Comparison of ENCODE assay signal across 19 cellular contexts in the genomic region with DNA sequence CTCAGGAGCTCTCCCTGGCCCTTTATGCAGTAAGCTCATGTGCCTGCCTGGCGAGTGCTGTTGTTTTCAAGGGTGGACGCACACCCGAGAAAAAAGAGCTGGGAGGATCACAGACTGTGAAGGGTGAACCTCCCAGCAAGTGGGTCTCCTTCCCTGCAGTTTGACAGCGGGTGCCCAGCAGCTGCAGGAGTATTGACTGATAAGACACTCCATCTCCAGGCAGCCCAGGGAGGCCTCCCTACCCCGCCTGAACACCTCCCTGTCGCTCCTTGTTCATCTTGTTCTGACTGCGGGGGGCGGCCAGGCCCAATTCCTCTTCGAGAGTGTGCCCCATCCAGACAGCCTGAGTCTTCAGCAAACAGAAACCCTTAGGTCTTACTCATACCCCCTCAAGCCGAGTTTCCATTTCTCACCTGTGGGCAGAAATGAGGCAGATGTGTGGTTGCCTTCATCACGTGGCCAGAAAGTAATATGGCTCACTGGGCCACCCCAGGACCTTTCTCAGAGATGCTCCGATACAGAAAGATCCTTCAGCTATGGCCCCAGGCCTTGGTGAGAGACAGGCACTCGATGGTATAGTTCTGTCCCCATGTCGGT. TPM values are rescaled to one million over a fixed set of nuclear protein-coding genes. Genes with fewer than 3 reads are reported as not detected.
DNase-seq lines count a peak whose midpoint lies in the region; ATAC-seq lines count a peak whose summit lies in the region.
"Had no signal": no experiment of that assay in that cellular context is flagged by ENCODE, and none has a peak within 500 bp of the region (broad histone marks: within the 10 kb centered on the region; RNA-seq: fewer than 3 reads in every experiment).

No MANE protein-coding gene starts in this region.

- no peaks in the 10 kb centered on the region for H3K4me1 Mint-ChIP-seq in activated naive CD4-positive, alpha-beta T cell treated with anti-CD3 and anti-CD28 coated beads, Interleukin-2, amount 10 ng/mL, durations not matched to agents 7 days and 5 days
- H3K4me1 Mint-ChIP-seq in activated naive CD8-positive, alpha-beta T cell (ENCODE audit: low read depth): peaks cover 4% of the 10 kb centered on the region
- H3K4me1 Mint-ChIP-seq: brain had no signal

- H3K4me3 Mint-ChIP-seq in activated naive CD4-positive, alpha-beta T cell treated with anti-CD3 and anti-CD28 coated beads, Interleukin-2, amount 10 ng/mL, durations not matched to agents 7 days and 5 days: no peak overlapping the region
- no peak overlapping the region for H3K4me3 Mint-ChIP-seq in activated naive CD8-positive, alpha-beta T cell
- H3K4me3 Mint-ChIP-seq: brain had no signal

- H3K9me3 Mint-ChIP-seq in activated naive CD4-positive, alpha-beta T cell treated with anti-CD3 and anti-CD28 coated beads, Interleukin-2, amount 10 ng/mL, durations not matched to agents 7 days and 5 days: no peaks in the 10 kb centered on the region
- no peaks in the 10 kb centered on the region for H3K9me3 Mint-ChIP-seq in activated naive CD8-positive, alpha-beta T cell (ENCODE audit: low read depth)
- H3K9me3 Mint-ChIP-seq: brain had no signal

- CTCF ChIA-PET in activated naive CD4-positive, alpha-beta T cell treated with anti-CD3 and anti-CD28 coated beads, Interleukin-2, amount 10 ng/mL, durations not matched to agents 7 days and 5 days (lab: Charles Lee): no interaction called here

- H3K27ac Mint-ChIP-seq in activated naive CD4-positive, alpha-beta T cell treated with anti-CD3 and anti-CD28 coated beads, Interleukin-2, amount 10 ng/mL, durations not matched to agents 7 days and 5 days: no peak overlapping the region
- H3K27ac Mint-ChIP-seq in activated naive CD8-positive, alpha-beta T cell: peak overlapping the region; percentile 22
- H3K27ac Mint-ChIP-seq: brain had no signal

- peaks cover 51% of the 10 kb centered on the region for H3K36me3 ChIP-seq in H7 (replicated peaks; ENCODE audit: control insufficient read depth, insufficient read depth, low read length)

- H3K27me3 Mint-ChIP-seq in activated naive CD4-positive, alpha-beta T cell treated with anti-CD3 and anti-CD28 coated beads, Interleukin-2, amount 10 ng/mL, durations not matched to agents 7 days and 5 days: no peaks in the 10 kb centered on the region
- no peaks in the 10 kb centered on the region for H3K27me3 Mint-ChIP-seq in activated naive CD8-positive, alpha-beta T cell
- H3K27me3 Mint-ChIP-seq: brain had no signal

- intact Hi-C loops in Right ventricle myocardium inferior (cut with DNase I): no loop called here

- peak; percentile 10 for DNase-seq in activated naive CD4-positive, alpha-beta T cell treated with Interleukin-2 at 50 U/mL for 16 hours
- no peak for DNase-seq in activated naive CD4-positive, alpha-beta T cell treated with anti-CD3 and anti-CD28 coated beads, Interleukin-2, amount 10 ng/mL, durations not matched to agents 7 days and 5 days
- DNase-seq in H7 (peak; percentile 16), Right ventricle myocardium inferior (ENCODE audit: missing footprints) (no peak)
- DNase-seq in stimulated activated naive CD8-positive, alpha-beta T cell treated with anti-CD3 and anti-CD28 coated beads, Interleukin-15, Interleukin-2, amounts not matched to agents 100 U/mL and 50 U/mL, for 24 hours: peak; percentile 18
- DNase-seq: activated effector memory CD4-positive, alpha-beta T cell treated with anti-CD3 and anti-CD28 coated beads, Interleukin-2, amount 50 U/mL, for 16 hours; Caco-2; GF-D8; GOT3; left lung; psoas muscle; trophoblast cell had no signal

- H3K27me3 ChIP-seq in H7 (ENCODE audit: control insufficient read depth, insufficient read depth, low read length): no peaks in the 10 kb centered on the region
- H3K27me3 ChIP-seq: BLaER1 treated with 17β-estradiol and CSF1 and Interleukin-3, amounts not matched to agents 10 nM and 100 nM; left lung; neutrophil had no signal

- peaks cover 31% of the 10 kb centered on the region for H3K36me3 Mint-ChIP-seq in activated naive CD4-positive, alpha-beta T cell treated with anti-CD3 and anti-CD28 coated beads, Interleukin-2, amount 10 ng/mL, durations not matched to agents 7 days and 5 days
- H3K36me3 Mint-ChIP-seq in activated naive CD8-positive, alpha-beta T cell: peaks cover 6% of the 10 kb centered on the region

- H3K4me3 ChIP-seq in H7 (ENCODE audit: insufficient read depth, low read depth, low read length): no peak overlapping the region
- H3K4me3 ChIP-seq: BLaER1 treated with 17β-estradiol and CSF1 and Interleukin-3, amounts not matched to agents 10 nM and 100 nM; left lung; psoas muscle; SK-N-MC had no signal

- ATAC-seq in stimulated activated naive CD8-positive, alpha-beta T cell treated with anti-CD3 and anti-CD28 coated beads, Interleukin-15, Interleukin-2, amounts not matched to agents 100 U/mL and 50 U/mL, for 24 hours: peak; percentile 78
- no peak for ATAC-seq in Right ventricle myocardium inferior
- ATAC-seq in GM21529 (IDR thresholded peaks at IDR 0.05; ENCODE audit: unreplicated experiment): no peak
- no peak for ATAC-seq in GM19397 (IDR thresholded peaks at IDR 0.05; ENCODE audit: unreplicated experiment)
- ATAC-seq: left lung, psoas muscle had no signal

RNA-seq across cellular contexts. Expression of a gene that starts 17.2 kb away (rescaled TPM):
- 206 and 246 TPM in 2 replicates for total RNA-seq in H7 (2014; rRNA removed; shearing (Covaris generic))
- 688 TPM for total RNA-seq in Right ventricle myocardium inferior

RNA-seq across cellular contexts. Expression of a gene that starts 17.3 kb away (rescaled TPM):
- total RNA-seq in H7 (2014; rRNA removed; shearing (Covaris generic)): 53.1 and 68.6 TPM in 2 replicates
- total RNA-seq in Right ventricle myocardium inferior: 21.6 TPM

Comparison
In these comparisons a context has a peak if more than half of its experiments do, and no peak if none do; other contexts are left out.
1. DNase-seq: peak in activated naive CD4-positive, alpha-beta T cell treated with Interleukin-2 at 50 U/mL for 16 hours (single experiment), H7 (single experiment) and stimulated activated naive CD8-positive, alpha-beta T cell treated with anti-CD3 and anti-CD28 coated beads, Interleukin-15, Interleukin-2, amounts not matched to agents 100 U/mL and 50 U/mL, for 24 hours (single experiment); none in activated naive CD4-positive, alpha-beta T cell treated with anti-CD3 and anti-CD28 coated beads, Interleukin-2, amount 10 ng/mL, durations not matched to agents 7 days and 5 days (single experiment) and Right ventricle myocardium inferior (single experiment).